ENCODE assay signal across 1 cellular context in genomic region chr19:41844601-41845000, GRCh38.
TF ChIP-seq lines count a peak whose summit lies in the region.

Gene LYPD4 (minus strand): TSS chr19:41844683. CDS start chr19:41839285, 5,398 bp downstream.

TF ChIP-seq in K562, 482 proteins besides CTCF, POLR2A, EP300 and RAD21 (continued from another document):
- TF ChIP-seq L3MBTL2 (IDR thresholded peaks at IDR 0.05) (peak; percentile 79), TEAD4 (IDR thresholded peaks at IDR 0.05; ENCODE audit: low read length) (no peak), TEAD4 (CRISPR knock-in tag; IDR thresholded peaks at IDR 0.05; ENCODE audit: borderline replicate concordance) (no peak), CREB3L1 (IDR thresholded peaks at IDR 0.05; ENCODE audit: borderline replicate concordance, low read depth) (no peak), COPS2 (conservative IDR thresholded peaks at IDR 0.05) (no peak), XRCC3 (IDR thresholded peaks at IDR 0.05) (no peak)
